In genomic region chr6:16336056-16336810, GRCh38 we compare ENCODE assay signal across 23 cellular contexts.
A peak's percentile ranks its signal among the peaks of the same experiment; 100 is the strongest.
DNase-seq lines count a peak whose midpoint lies in the region; ATAC-seq, FAIRE-seq and TF ChIP-seq lines count a peak whose summit lies in the region.
"Had no signal": no experiment of that assay in that cellular context is flagged by ENCODE, and none has a peak within 500 bp of the region (broad histone marks: within the 10 kb centered on the region; RNA-seq: fewer than 3 reads in every experiment).

No MANE protein-coding gene starts in this region.

- H3K23ac ChIP-seq in H1 (ENCODE audit: insufficient read length) (no peak overlapping the region), trophoblast cell (ENCODE audit: low read length) (no peak overlapping the region)

- H2BK5ac ChIP-seq in H1 (ENCODE audit: low read depth, low read length) (no peak overlapping the region), trophoblast cell (ENCODE audit: low read depth, low read length, poor library complexity) (peak overlapping the region; percentile 88)

- H3K4me3 ChIP-seq in GM06990 (replicated peaks; ENCODE audit: low read depth, low read length) (no peak overlapping the region), H1 (ENCODE audit: extremely low read depth in 1 of 4, insufficient read depth in 2 of 4, low read depth in 3 of 4, low read length in 4 of 4) (no peak overlapping the region), trophoblast cell (ENCODE audit: low read depth, low read length) (no peak overlapping the region), right lobe of liver (no peak overlapping the region)
- H3K4me3 ChIP-seq: esophagus squamous epithelium, SJSA1, testis had no signal

- H4K20me1 ChIP-seq in H1 (replicated peaks in 1 of 2; ENCODE audit: control insufficient read depth in 1 of 2, insufficient read depth in 2 of 2, low read length in 2 of 2), result no peaks in the 10 kb centered on the region

- 90% methylated on average over 5 of the region's 6 CpGs; no CpG with 5 or more reads in 1 of the 2 experiments for WGBS in H1 (ENCODE audit: extremely low coverage in 1 of 2, insufficient coverage in 1 of 2, insufficient read length in 1 of 2, insufficient replicate concordance in 2 of 2, low coverage in 1 of 2, low lambda C conversion rate in 2 of 2, missing lambda C conversion rate in 1 of 2), 2 experiments
- WGBS in trophoblast cell (ENCODE audit: extremely low coverage, insufficient coverage, insufficient read length), result no CpG with 5 or more reads among the region's 6 CpGs
- WGBS in right lobe of liver (ENCODE audit: insufficient coverage, low coverage, low lambda C conversion rate, missing lambda C conversion rate), result 92% methylated on average over 6 of the region's 6 CpGs

- in situ Hi-C loops in GM13977 (cut with MboI; ENCODE audit: low pct_unique_long_range_greater_than_20kb, low sequenced_read_pairs, unreplicated experiment), result loop anchor here (10.0 to 25.0 kb wide), 3 partner anchors 179 to 751 kb away; partner anchors contain the start of gene ATXN1

- H2AK5ac ChIP-seq in H1 (ENCODE audit: low read depth, low read length) (no peak overlapping the region), trophoblast cell (ENCODE audit: low read length) (peak overlapping the region; percentile 38)

- DNase-seq in GM06990 (ENCODE audit: extremely low read depth, insufficient read length) (no peak), MV-4-11 (lab: John Stamatoyannopoulos, UW) (peak; percentile 32), H1 (ENCODE audit: low read depth in 1 of 2, low spot score in 2 of 2) (no peak), trophoblast cell (peak; percentile 58 to 59), GM13977 (ENCODE audit: low spot score) (no peak), NCI-H1417 treated with DMSO at 0.1 percent for 48 hours (lab: John Stamatoyannopoulos, UW) (no peak), right lobe of liver (no peak), DMS79 (lab: John Stamatoyannopoulos, UW) (no peak)
- DNase-seq: activated CD4-positive, alpha-beta T cell treated with anti-CD3 and anti-CD28 coated beads for 36 hours; activated CD8-positive, alpha-beta memory T cell treated with anti-CD3 and anti-CD28 coated beads, Interleukin-2, amount 50 U/mL, for 4 hours; activated naive CD4-positive, alpha-beta T cell treated with anti-CD3 and anti-CD28 coated beads, Interleukin-2, amount 10 ng/mL, durations not matched to agents 7 days and 5 days; AML-193; esophagus squamous epithelium; Kasumi-1; NCI-H187; NCI-H524; occipital lobe; OCI-M1; stimulated activated CD4-positive, alpha-beta T cell treated with anti-CD3 and anti-CD28 coated beads, Interleukin-4, amount 100 ng/mL, for 24 hours; stimulated activated CD8-positive, alpha-beta memory T cell treated with anti-CD3 and anti-CD28 coated beads, Interleukin-4, amount 100 ng/mL, for 48 hours; T-helper 9 cell; testis had no signal

- no peak for FAIRE-seq in H1 (lab: Jason Lieb, UNC)

- POLR2A ChIA-PET in H1 (lab: Charles Lee; ENCODE audit: partially characterized antibody), result interaction anchor here (1.2 kb wide), 1 partner anchor 19 kb away, joined by 3 read pairs; no protein-coding TSS in a partner anchor

- no peaks in the 10 kb centered on the region; the same call in 1 of the 2 replicates for H3K27me3 ChIP-seq in GM06990 (replicated peaks; ENCODE audit: control insufficient read depth, insufficient read depth, low read length)
- no peaks in the 10 kb centered on the region for H3K27me3 ChIP-seq in H1 (replicated peaks in 1 of 4; ENCODE audit: control insufficient read depth in 3 of 4, extremely low read depth in 1 of 4, insufficient read depth in 3 of 4, low read length in 3 of 4)
- H3K27me3 ChIP-seq in trophoblast cell (ENCODE audit: insufficient read depth, low read length), result no peaks in the 10 kb centered on the region
- H3K27me3 ChIP-seq in right lobe of liver, result no peaks in the 10 kb centered on the region
- H3K27me3 ChIP-seq: esophagus squamous epithelium, SJSA1, testis had no signal

- H3K4me1 ChIP-seq in H1 (replicated peaks in 1 of 4; ENCODE audit: control insufficient read depth in 3 of 4, insufficient read depth in 4 of 4, low read length in 3 of 4) (peaks cover 0 to 5% (median 4%) of the 10 kb centered on the region in 4 experiments; a peak in 3 of 7 replicates), trophoblast cell (ENCODE audit: control insufficient read depth in 1 of 2, insufficient read depth in 2 of 2, low read length in 2 of 2) (peaks cover 25 to 31% of the 10 kb centered on the region in 2 experiments), right lobe of liver (peaks cover 0 to 15% (median 3%) of the 10 kb centered on the region in 4 donors)

- 0 out of 4 replicates have a peak, but pooled peaks of 1 of the 2 experiments have one; percentile 3 for TF ChIP-seq RAD21 in H1 (IDR thresholded peaks at IDR 0.05 in 1 of 2, conservative IDR thresholded peaks at IDR 0.05 in 1 of 2; ENCODE audit: low read depth in 2 of 2, low read length in 2 of 2)

- TF ChIP-seq EP300 in H1 (IDR thresholded peaks at IDR 0.05; ENCODE audit: borderline replicate concordance in 1 of 2, low read depth in 2 of 2, low read length in 2 of 2), result no peak

- H3K56ac ChIP-seq in H1 (replicated peaks; ENCODE audit: insufficient read length, low read depth, low read length), result no peak overlapping the region

- H3K79me2 ChIP-seq in H1 (ENCODE audit: control insufficient read depth in 1 of 2, insufficient read depth in 2 of 2, low read length in 2 of 2), result no peaks in the 10 kb centered on the region
- peaks cover 4% of the 10 kb centered on the region for H3K79me2 ChIP-seq in trophoblast cell (ENCODE audit: control insufficient read depth, insufficient read depth, low read length, poor library complexity)

- H3K14ac ChIP-seq in H1 (ENCODE audit: insufficient read length), result no peak overlapping the region
- H3K14ac ChIP-seq in trophoblast cell (ENCODE audit: low read length), result peak overlapping the region; percentile 92

- peak; percentile 17 for TF ChIP-seq CTCF in GM06990 (IDR thresholded peaks at IDR 0.05; ENCODE audit: insufficient read depth, low read length, poor library complexity, severe bottlenecking)
- peak in 2 of 3 experiments; percentile 7 to 28; a peak in 1 of 4 replicates for TF ChIP-seq CTCF in H1 (IDR thresholded peaks at IDR 0.05; ENCODE audit: control extremely low read depth in 1 of 3, insufficient read depth in 1 of 3, low read depth in 1 of 3, low read length in 3 of 3)
- TF ChIP-seq CTCF in GM13977 (IDR thresholded peaks at IDR 0.05; ENCODE audit: extremely low read depth, insufficient read depth, missing control alignments), result no peak
- TF ChIP-seq CTCF in right lobe of liver (IDR thresholded peaks at IDR 0.05), result no peak

- H3K9ac ChIP-seq in H1 (replicated peaks in 1 of 4; ENCODE audit: extremely low read depth in 1 of 4, low read depth in 3 of 4, low read length in 3 of 4), result no peak overlapping the region
- H3K9ac ChIP-seq in trophoblast cell (ENCODE audit: low read length), result no peak overlapping the region

- H2AFZ ChIP-seq in H1 (ENCODE audit: low read length) (no peak overlapping the region), trophoblast cell (ENCODE audit: insufficient read depth, low read length, poor library complexity) (no peak overlapping the region)

- no peak overlapping the region for H4K8ac ChIP-seq in H1 (ENCODE audit: extremely low read depth, insufficient read depth, low read length)
- H4K8ac ChIP-seq in trophoblast cell (ENCODE audit: low read depth, low read length), result peak overlapping the region; percentile 11

- no peak overlapping the region for H3K27ac ChIP-seq in H1 (ENCODE audit: low read depth, low read length)
- peak overlapping the region; percentile 70 for H3K27ac ChIP-seq in trophoblast cell (ENCODE audit: low read depth, low read length)
- no peak overlapping the region for H3K27ac ChIP-seq in right lobe of liver
- H3K27ac ChIP-seq: testis had no signal

- H2BK15ac ChIP-seq in H1 (ENCODE audit: low read length), result no peak overlapping the region

- no peaks in the 10 kb centered on the region for H3K23me2 ChIP-seq in H1 (ENCODE audit: low read depth, low read length)

- no peak overlapping the region for H3K18ac ChIP-seq in H1 (ENCODE audit: extremely low read depth, low read length)
- peak overlapping the region; percentile 87 for H3K18ac ChIP-seq in trophoblast cell (ENCODE audit: low read length)

- intact Hi-C loops in right lobe of liver (cut with DNase I), result loop anchor here in 1 of 2 donors (10.0 kb wide), 1 partner anchor 69 kb away; no protein-coding TSS in a partner anchor

- H3K79me1 ChIP-seq in H1 (ENCODE audit: low read depth, low read length) (no peaks in the 10 kb centered on the region), trophoblast cell (ENCODE audit: low read length) (peaks cover 32% of the 10 kb centered on the region)

- H3K4me2 ChIP-seq in H1 (ENCODE audit: insufficient read depth in 1 of 2, low read depth in 2 of 2, low read length in 2 of 2), result no peak overlapping the region
- H3K4me2 ChIP-seq in trophoblast cell (ENCODE audit: low read length), result no peak overlapping the region

- H4K91ac ChIP-seq in H1 (replicated peaks; ENCODE audit: insufficient read length, low read length), result no peak overlapping the region
- peak overlapping the region; percentile 95 for H4K91ac ChIP-seq in trophoblast cell (ENCODE audit: low read depth, low read length)

- H3K9me3 ChIP-seq in H1 (ENCODE audit: insufficient read depth in 2 of 2, low read depth in 1 of 2, low read length in 1 of 2) (no peaks in the 10 kb centered on the region), trophoblast cell (ENCODE audit: insufficient read depth, low read depth, low read length) (no peaks in the 10 kb centered on the region), right lobe of liver (no peaks in the 10 kb centered on the region)
- H3K9me3 ChIP-seq: esophagus squamous epithelium, SJSA1, testis had no signal

- H3K4ac ChIP-seq in H1 (replicated peaks; ENCODE audit: insufficient read length, low read depth, low read length) (no peak overlapping the region), trophoblast cell (ENCODE audit: low read depth, low read length) (peak overlapping the region; percentile 84)

- peak overlapping the region; percentile 64 for H4K12ac ChIP-seq in trophoblast cell (ENCODE audit: low read depth, low read length)

- H2BK120ac ChIP-seq in H1 (replicated peaks; ENCODE audit: low read depth, low read length), result no peak overlapping the region
- peak overlapping the region; percentile 15 for H2BK120ac ChIP-seq in trophoblast cell (ENCODE audit: insufficient read depth, low read length, poor library complexity)

- TF ChIP-seq POLR2A in H1 (IDR thresholded peaks at IDR 0.05; ENCODE audit: control extremely low read depth in 1 of 2, low read depth in 2 of 2, low read length in 2 of 2), result no peak
- no peak for TF ChIP-seq POLR2A in right lobe of liver (IDR thresholded peaks at IDR 0.05)

- CTCF ChIA-PET in H1 (lab: Charles Lee; ENCODE audit: partially characterized antibody), result interaction anchor here (0.6 to 9.7 kb wide), 11 partner anchors 13 to 176 kb away, joined by 3 to 92 read pairs (median 4); no protein-coding TSS in a partner anchor

- H4K5ac ChIP-seq in H1 (ENCODE audit: insufficient read length, low read depth, low read length), result no peak overlapping the region

- H3K36me3 ChIP-seq in GM06990 (ENCODE audit: control insufficient read depth, insufficient read depth, low read length) (no peaks in the 10 kb centered on the region; the same call in 1 of the 2 replicates), H1 (ENCODE audit: control insufficient read depth in 2 of 4, insufficient read depth in 4 of 4, low read length in 3 of 4) (no peaks in the 10 kb centered on the region), trophoblast cell (ENCODE audit: control insufficient read depth in 1 of 2, insufficient read depth in 2 of 2, low read length in 2 of 2) (no peaks in the 10 kb centered on the region), right lobe of liver (no peaks in the 10 kb centered on the region)
- H3K36me3 ChIP-seq: esophagus squamous epithelium, SJSA1 had no signal

- ATAC-seq in right lobe of liver, result no peak
- ATAC-seq: activated CD4-positive, alpha-beta T cell treated with anti-CD3 and anti-CD28 coated beads for 36 hours had no signal

- H2BK12ac ChIP-seq in H1 (ENCODE audit: low read depth, low read length) (no peak overlapping the region), trophoblast cell (ENCODE audit: low read length) (peak overlapping the region; percentile 97)

- no peak overlapping the region for H2BK20ac ChIP-seq in H1 (ENCODE audit: low read length)

Comparison
In these comparisons a context has a peak if more than half of its experiments do, and no peak if none do; other contexts are left out.
1. DNase-seq: peak in MV-4-11 (single experiment) and trophoblast cell (2 of 2); none in GM06990 (single experiment), H1 (0 of 2), GM13977 (single experiment), NCI-H1417 treated with DMSO at 0.1 percent for 48 hours (single experiment), right lobe of liver (0 of 3) and DMS79 (single experiment).
2. CTCF ChIP-seq: peak in GM06990 (single experiment) and H1 (2 of 3); none in GM13977 (single experiment) and right lobe of liver (0 of 4).